ENCODE assay signal across 19 cellular contexts in the genomic region with DNA sequence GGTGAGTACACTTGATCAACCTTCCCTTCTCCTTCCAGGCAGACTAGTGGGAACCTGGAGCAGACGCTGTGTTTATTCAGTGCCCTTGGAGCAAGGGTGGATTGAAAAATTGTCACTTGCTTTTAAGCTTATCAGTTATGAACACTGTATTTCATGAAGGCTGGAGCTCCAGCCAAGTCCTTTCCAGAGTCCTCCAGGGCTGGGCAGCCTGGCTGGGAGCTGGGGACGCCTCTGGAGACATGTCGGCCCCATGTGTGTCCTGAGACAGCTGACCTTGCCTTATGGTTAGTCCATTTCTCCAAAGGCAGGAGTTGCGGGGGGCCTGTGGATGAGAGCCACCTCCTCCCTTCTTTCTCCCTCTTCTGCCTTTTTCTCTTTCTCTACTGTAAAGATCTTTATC.
DNase-seq lines count a peak whose midpoint lies in the region; ATAC-seq and TF ChIP-seq lines count a peak whose summit lies in the region.
"Had no signal": no experiment of that assay in that cellular context is flagged by ENCODE, and none has a peak within 500 bp of the region (broad histone marks: within the 10 kb centered on the region; RNA-seq: fewer than 3 reads in every experiment).

No MANE protein-coding gene starts in this region.

- 0 out of 2 replicates have a peak, but pooled peaks cover 4% of the 10 kb centered on the region for H3K9me3 Mint-ChIP-seq in WTC11
- H3K9me3 Mint-ChIP-seq in glutamatergic neuron (ENCODE audit: unreplicated experiment), result peaks cover 17% of the 10 kb centered on the region
- H3K9me3 Mint-ChIP-seq in osteocyte (ENCODE audit: unreplicated experiment), result no peaks in the 10 kb centered on the region
- H3K9me3 Mint-ChIP-seq: CD4-positive, alpha-beta T cell had no signal

- H3K9me3 ChIP-seq in right atrium auricular region, result no peaks in the 10 kb centered on the region
- H3K9me3 ChIP-seq: HAP-1 had no signal

- H3K27me3 ChIP-seq in right atrium auricular region, result no peaks in the 10 kb centered on the region

- peaks cover 67% of the 10 kb centered on the region for H3K4me1 Mint-ChIP-seq in WTC11
- peaks cover 52% of the 10 kb centered on the region for H3K4me1 Mint-ChIP-seq in glutamatergic neuron (ENCODE audit: low read depth, unreplicated experiment)
- peaks cover 10% of the 10 kb centered on the region for H3K4me1 Mint-ChIP-seq in osteocyte (ENCODE audit: unreplicated experiment)

- peak overlapping the region; percentile 60 to 61 for H3K27ac ChIP-seq in right atrium auricular region
- H3K27ac ChIP-seq: KMS-11 had no signal

- DNase-seq in WTC11 (ENCODE audit: low spot score) (no peak), glutamatergic neuron (no peak), right atrium auricular region (ENCODE audit: low spot score) (no peak), NCI-H2081 (lab: John Stamatoyannopoulos, UW) (no peak), GM10248 (ENCODE audit: extremely low spot score) (no peak), osteocyte (ENCODE audit: extremely low spot score, unreplicated experiment) (no peak)
- DNase-seq in stimulated activated CD4-positive, alpha-beta T cell treated with anti-CD3 and anti-CD28 coated beads, Interleukin-12 subunit alpha, Interleukin-12 subunit beta, amount 100 ng/mL, for 4 hours, result no peak
- DNase-seq: CD4-positive, alpha-beta T cell; COR-L47; DMS79 treated with DMSO at 0.1 percent for 48 hours; IMR-90; NCI-H1105; NCI-H1694; NCI-H2081 treated with DMSO at 0.1 percent for 48 hours; NCI-H2171 treated with DMSO at 0.1 percent for 48 hours; NCI-H524 treated with DMSO at 0.1 percent for 48 hours had no signal

- H3K27me3 Mint-ChIP-seq in WTC11 (ENCODE audit: low read depth), result no peaks in the 10 kb centered on the region
- H3K27me3 Mint-ChIP-seq in glutamatergic neuron (ENCODE audit: unreplicated experiment), result peaks cover 7% of the 10 kb centered on the region
- no peaks in the 10 kb centered on the region for H3K27me3 Mint-ChIP-seq in osteocyte (ENCODE audit: unreplicated experiment)
- H3K27me3 Mint-ChIP-seq: CD4-positive, alpha-beta T cell had no signal

- H3K27ac Mint-ChIP-seq in WTC11 (peak overlapping the region; percentile 91), glutamatergic neuron (ENCODE audit: unreplicated experiment) (peak overlapping the region; percentile 76), osteocyte (ENCODE audit: unreplicated experiment) (no peak overlapping the region)
- H3K27ac Mint-ChIP-seq: CD4-positive, alpha-beta T cell had no signal

- H3K36me3 Mint-ChIP-seq in WTC11, result peaks cover 10% of the 10 kb centered on the region
- no peaks in the 10 kb centered on the region for H3K36me3 Mint-ChIP-seq in glutamatergic neuron (ENCODE audit: unreplicated experiment)
- H3K36me3 Mint-ChIP-seq in osteocyte (ENCODE audit: unreplicated experiment), result no peaks in the 10 kb centered on the region

- CTCF ChIA-PET in WTC11 (lab: Charles Lee) (interaction anchor here (1.0 to 2.6 kb wide), 4 partner anchors 11 to 149 kb away, joined by 4 to 17 read pairs (median 4); no protein-coding TSS in a partner anchor), GM10248 (lab: Yijun Ruan, JAX) (interaction anchor here (1.7 kb wide), 1 partner anchor 12 kb away, joined by 3 read pairs; no protein-coding TSS in a partner anchor)

- no peaks in the 10 kb centered on the region for H3K36me3 ChIP-seq in right atrium auricular region
- H3K36me3 ChIP-seq: HAP-1 had no signal

- ATAC-seq in WTC11, result no peak
- ATAC-seq: GM12878 had no signal

- no peak overlapping the region for H3K4me3 ChIP-seq in right atrium auricular region
- H3K4me3 ChIP-seq: GM12878, HAP-1 had no signal

- H3K4me3 Mint-ChIP-seq in WTC11, result no peak overlapping the region
- peak overlapping the region; percentile 50 for H3K4me3 Mint-ChIP-seq in glutamatergic neuron (ENCODE audit: unreplicated experiment)
- H3K4me3 Mint-ChIP-seq in osteocyte (ENCODE audit: unreplicated experiment), result no peak overlapping the region
- H3K4me3 Mint-ChIP-seq: CD4-positive, alpha-beta T cell had no signal

- POLR2A ChIA-PET in WTC11 (lab: Charles Lee), result no interaction called here
- POLR2A ChIA-PET in GM10248 (lab: Yijun Ruan, JAX), result no interaction called here

- TF ChIP-seq CTCF in WTC11 (IDR thresholded peaks at IDR 0.05) (no peak), glutamatergic neuron (IDR thresholded peaks at IDR 0.05; ENCODE audit: partially characterized antibody, unreplicated experiment) (no peak), right atrium auricular region (IDR thresholded peaks at IDR 0.05) (no peak), GM10248 (IDR thresholded peaks at IDR 0.05; ENCODE audit: control extremely low read depth, extremely low read depth, low read depth, missing control alignments) (no peak), osteocyte (IDR thresholded peaks at IDR 0.05) (no peak)

- peaks cover 0 to 33% of the 10 kb centered on the region in 2 donors for H3K4me1 ChIP-seq in right atrium auricular region
- H3K4me1 ChIP-seq: HAP-1 had no signal

TF ChIP-seq in WTC11, 78 proteins besides CTCF, POLR2A, EP300 and RAD21:
- TF ChIP-seq, protein P1, sequence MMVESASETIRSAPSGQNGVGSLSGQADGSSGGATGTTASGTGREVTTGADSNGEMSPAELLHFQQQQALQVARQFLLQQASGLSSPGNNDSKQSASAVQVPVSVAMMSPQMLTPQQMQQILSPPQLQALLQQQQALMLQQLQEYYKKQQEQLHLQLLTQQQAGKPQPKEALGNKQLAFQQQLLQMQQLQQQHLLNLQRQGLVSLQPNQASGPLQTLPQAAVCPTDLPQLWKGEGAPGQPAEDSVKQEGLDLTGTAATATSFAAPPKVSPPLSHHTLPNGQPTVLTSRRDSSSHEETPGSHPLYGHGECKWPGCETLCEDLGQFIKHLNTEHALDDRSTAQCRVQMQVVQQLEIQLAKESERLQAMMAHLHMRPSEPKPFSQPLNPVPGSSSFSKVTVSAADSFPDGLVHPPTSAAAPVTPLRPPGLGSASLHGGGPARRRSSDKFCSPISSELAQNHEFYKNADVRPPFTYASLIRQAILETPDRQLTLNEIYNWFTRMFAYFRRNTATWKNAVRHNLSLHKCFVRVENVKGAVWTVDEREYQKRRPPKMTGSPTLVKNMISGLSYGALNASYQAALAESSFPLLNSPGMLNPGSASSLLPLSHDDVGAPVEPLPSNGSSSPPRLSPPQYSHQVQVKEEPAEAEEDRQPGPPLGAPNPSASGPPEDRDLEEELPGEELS (CRISPR knock-in tag; IDR thresholded peaks at IDR 0.05), result no peak
- TF ChIP-seq, protein P2, sequence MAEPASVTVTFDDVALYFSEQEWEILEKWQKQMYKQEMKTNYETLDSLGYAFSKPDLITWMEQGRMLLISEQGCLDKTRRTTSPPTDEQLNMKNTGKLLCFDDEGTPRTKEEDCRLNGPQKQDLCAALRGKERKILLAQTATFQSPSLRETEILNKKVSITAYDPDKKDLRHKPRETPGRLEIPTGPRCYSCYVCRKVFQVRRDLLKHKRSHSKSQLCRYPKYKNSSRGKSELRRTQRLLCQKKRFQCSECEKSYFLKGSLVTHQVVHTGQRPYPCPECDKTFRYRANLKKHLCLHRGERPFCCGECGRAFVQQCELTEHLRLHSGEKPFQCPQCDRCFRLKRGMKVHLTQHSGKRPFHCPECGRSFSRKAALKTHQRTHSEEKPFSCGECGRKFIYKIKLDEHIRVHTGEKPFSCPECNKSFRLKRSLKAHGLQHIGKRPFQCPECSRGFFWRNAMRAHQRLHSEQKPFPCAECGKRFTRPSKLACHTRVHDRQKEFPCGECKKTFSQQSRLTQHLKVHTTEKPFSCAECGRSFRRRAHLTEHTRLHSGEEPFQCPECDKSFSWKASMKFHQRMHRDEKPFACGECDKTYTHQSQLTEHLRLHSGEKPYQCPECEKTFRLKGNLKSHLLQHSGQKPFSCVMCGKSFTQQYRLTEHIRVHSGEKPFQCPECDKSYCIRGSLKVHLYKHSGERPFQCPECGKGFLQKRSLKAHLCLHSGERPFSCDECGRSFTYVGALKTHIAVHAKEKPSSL (CRISPR knock-in tag; conservative IDR thresholded peaks at IDR 0.05), result no peak
- TF ChIP-seq ZNF423 (CRISPR knock-in tag; IDR thresholded peaks at IDR 0.05) (no peak), EMX1 (CRISPR knock-in tag; IDR thresholded peaks at IDR 0.05) (no peak)
- TF ChIP-seq, protein P3, sequence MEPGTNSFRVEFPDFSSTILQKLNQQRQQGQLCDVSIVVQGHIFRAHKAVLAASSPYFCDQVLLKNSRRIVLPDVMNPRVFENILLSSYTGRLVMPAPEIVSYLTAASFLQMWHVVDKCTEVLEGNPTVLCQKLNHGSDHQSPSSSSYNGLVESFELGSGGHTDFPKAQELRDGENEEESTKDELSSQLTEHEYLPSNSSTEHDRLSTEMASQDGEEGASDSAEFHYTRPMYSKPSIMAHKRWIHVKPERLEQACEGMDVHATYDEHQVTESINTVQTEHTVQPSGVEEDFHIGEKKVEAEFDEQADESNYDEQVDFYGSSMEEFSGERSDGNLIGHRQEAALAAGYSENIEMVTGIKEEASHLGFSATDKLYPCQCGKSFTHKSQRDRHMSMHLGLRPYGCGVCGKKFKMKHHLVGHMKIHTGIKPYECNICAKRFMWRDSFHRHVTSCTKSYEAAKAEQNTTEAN (CRISPR knock-in tag; IDR thresholded peaks at IDR 0.05), result no peak
